In the genomic region with DNA sequence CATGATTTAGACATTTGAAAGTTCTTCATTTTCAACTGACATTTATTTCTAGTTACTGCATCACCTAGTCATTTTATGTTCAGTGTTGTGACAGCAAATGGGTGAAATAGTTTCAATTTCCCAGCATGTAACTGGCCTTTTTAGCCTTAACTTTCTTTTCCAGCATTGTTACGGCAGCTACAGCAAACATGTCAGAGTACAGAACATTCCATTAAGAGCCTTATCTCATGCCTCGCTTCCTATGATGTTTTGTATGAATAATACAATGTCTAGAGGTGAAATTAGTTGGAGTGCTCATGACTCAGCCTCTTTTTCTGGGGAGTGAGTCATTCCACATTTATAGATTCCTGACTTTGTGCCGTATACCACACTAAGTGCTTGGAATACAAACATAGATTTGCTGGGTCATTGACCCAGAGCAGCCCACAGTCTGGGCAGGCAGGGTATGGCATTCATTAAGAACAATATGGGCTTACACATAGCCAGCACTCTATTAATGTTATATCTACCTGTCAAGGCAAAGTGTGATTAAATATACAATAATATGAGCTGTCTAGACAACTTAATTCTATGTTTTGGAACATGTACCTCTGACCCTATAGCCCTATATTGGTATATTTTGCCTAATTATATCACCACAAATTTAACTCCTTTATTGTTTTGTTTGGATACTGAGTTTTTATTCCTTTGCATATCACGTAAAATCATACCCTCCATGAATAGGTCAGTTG, we compare ENCODE assay signal across 9 cellular contexts.
A peak's percentile ranks its signal among the peaks of the same experiment; 100 is the strongest.
DNase-seq lines count a peak whose midpoint lies in the region; ATAC-seq and TF ChIP-seq lines count a peak whose summit lies in the region.
"Had no signal": no experiment of that assay in that cellular context is flagged by ENCODE, and none has a peak within 500 bp of the region (broad histone marks: within the 10 kb centered on the region; RNA-seq: fewer than 3 reads in every experiment).

No MANE protein-coding gene starts in this region.

- no peaks in the 10 kb centered on the region for H3K4me1 Mint-ChIP-seq in natural killer cell

- no peaks in the 10 kb centered on the region for H3K27me3 ChIP-seq in right atrium auricular region

- ATAC-seq in natural killer cell (no peak), GM21529 (IDR thresholded peaks at IDR 0.05; ENCODE audit: unreplicated experiment) (no peak), GM18858 (IDR thresholded peaks at IDR 0.05; ENCODE audit: unreplicated experiment) (no peak)
- ATAC-seq: K562 had no signal

- peaks cover 0 to 25% of the 10 kb centered on the region in 2 donors for H3K4me1 ChIP-seq in right atrium auricular region

- no peak overlapping the region for H3K27ac Mint-ChIP-seq in natural killer cell

- H3K9me3 Mint-ChIP-seq in natural killer cell, result peaks cover 9 to 14% of the 10 kb centered on the region in 2 donors

- no peak overlapping the region for H3K9ac ChIP-seq in SK-N-MC (ENCODE audit: insufficient read length)

- H3K4me3 Mint-ChIP-seq in natural killer cell, result no peak overlapping the region

- no peaks in the 10 kb centered on the region for H3K27me3 Mint-ChIP-seq in natural killer cell (ENCODE audit: low read depth in 2 of 2)

- H3K36me3 Mint-ChIP-seq in natural killer cell, result no peaks in the 10 kb centered on the region

- intact Hi-C loops in natural killer cell (cut with micrococcal nuclease), result no loop called here

- no peaks in the 10 kb centered on the region for H3K9me3 ChIP-seq in SK-N-MC (ENCODE audit: low read depth, low read length)
- H3K9me3 ChIP-seq in right atrium auricular region, result peaks cover 0 to 17% of the 10 kb centered on the region in 2 donors

- TF ChIP-seq CTCF in right atrium auricular region (IDR thresholded peaks at IDR 0.05) (no peak), natural killer cell (IDR thresholded peaks at IDR 0.05) (no peak)

- H3K27ac ChIP-seq in SK-N-MC (0 out of 2 replicates have a peak overlapping the region, but pooled peaks have one; percentile 8), right atrium auricular region (peak overlapping the region; percentile 77 to 79)

- no peak overlapping the region for H3K4me3 ChIP-seq in SK-N-MC
- H3K4me3 ChIP-seq in right atrium auricular region, result no peak overlapping the region
- H3K4me3 ChIP-seq: K562 had no signal

- H3K36me3 ChIP-seq in SK-N-MC (ENCODE audit: insufficient read depth, low read length) (no peaks in the 10 kb centered on the region), right atrium auricular region (no peaks in the 10 kb centered on the region)

- DNase-seq in HPDE6-E6E7 (ENCODE audit: extremely low spot score), result peak; percentile 75
- no peak for DNase-seq in SK-N-MC (ENCODE audit: low read depth, low spot score)
- DNase-seq in right atrium auricular region (ENCODE audit: low spot score), result no peak
- peak; percentile 50 for DNase-seq in superior temporal gyrus (ENCODE audit: extremely low spot score)
- no peak for DNase-seq in natural killer cell
- no peak for DNase-seq in GOT3 (lab: John Stamatoyannopoulos, UW)

Comparison
In these comparisons a context has a peak if more than half of its experiments do, and no peak if none do; other contexts are left out.
1. DNase-seq: peak in HPDE6-E6E7 (single experiment) and superior temporal gyrus (single experiment); none in SK-N-MC (single experiment), right atrium auricular region (single experiment), natural killer cell (single experiment) and GOT3 (single experiment).